In genomic region chr3:143436231-143436930, GRCh38 we compare ENCODE assay signal across 26 cellular contexts.
DNase-seq lines count a peak whose midpoint lies in the region; TF ChIP-seq lines count a peak whose summit lies in the region.
"Had no signal": no experiment of that assay in that cellular context is flagged by ENCODE, and none has a peak within 500 bp of the region (broad histone marks: within the 10 kb centered on the region; RNA-seq: fewer than 3 reads in every experiment).

No MANE protein-coding gene starts in this region.

- H3K4me1 Mint-ChIP-seq in neural crest cell: no peaks in the 10 kb centered on the region

- intact Hi-C loops in sigmoid colon (cut with DNase I): no loop called here

- H3K9me3 Mint-ChIP-seq in neural crest cell: no peaks in the 10 kb centered on the region
- H3K9me3 Mint-ChIP-seq: CD4-positive, alpha-beta memory T cell; naive thymus-derived CD8-positive, alpha-beta T cell; T-helper 2 cell treated with Interferon-gamma antibody and Interleukin-4, amounts not matched to agents 5 μg/mL and 100 μg/mL, for 36 hours had no signal

- no peaks in the 10 kb centered on the region for H3K27me3 Mint-ChIP-seq in neural crest cell (ENCODE audit: low read depth)
- H3K27me3 Mint-ChIP-seq: CD4-positive, alpha-beta memory T cell; naive thymus-derived CD8-positive, alpha-beta T cell had no signal

- no peaks in the 10 kb centered on the region for H4K20me1 ChIP-seq in Karpas-422 (ENCODE audit: insufficient read depth, low read depth, low read length)

- H3K27ac ChIP-seq in Karpas-422 (ENCODE audit: low read length) (no peak overlapping the region), sigmoid colon (no peak overlapping the region)
- H3K27ac ChIP-seq: parathyroid adenoma, Peyer's patch, SK-N-MC, skin epidermis, tibial artery had no signal

- H3K36me3 ChIP-seq in Karpas-422 (ENCODE audit: insufficient read depth, low read length) (no peaks in the 10 kb centered on the region), sigmoid colon (no peaks in the 10 kb centered on the region)
- H3K36me3 ChIP-seq: Peyer's patch, tibial artery had no signal

- H3K27ac Mint-ChIP-seq in neural crest cell (ENCODE audit: unreplicated experiment): peak overlapping the region; percentile 22
- H3K27ac Mint-ChIP-seq: T-helper 2 cell treated with Interferon-gamma antibody and Interleukin-4, amounts not matched to agents 5 μg/mL and 100 μg/mL, for 36 hours had no signal

- no peak overlapping the region for H3K4me2 ChIP-seq in Karpas-422 (ENCODE audit: low read depth, low read length, poor library complexity, severe bottlenecking)

- 0 out of 2 replicates have a peak, but pooled peaks cover 3% of the 10 kb centered on the region for H3K27me3 ChIP-seq in Karpas-422 (ENCODE audit: low read length)
- H3K27me3 ChIP-seq in sigmoid colon: no peaks in the 10 kb centered on the region
- H3K27me3 ChIP-seq: Peyer's patch, tibial artery had no signal

- peak; percentile 29 for DNase-seq in EL
- DNase-seq in Karpas-422: no peak
- DNase-seq in choroid plexus epithelial cell (ENCODE audit: low read depth): peak; percentile 71
- DNase-seq in neural crest cell (ENCODE audit: low read depth, low spot score): no peak
- no peak for DNase-seq in sigmoid colon
- no peak for DNase-seq in DMS79 (lab: John Stamatoyannopoulos, UW)
- no peak for DNase-seq in activated T-cell treated with anti-CD3 and anti-CD28 coated beads, Interleukin-2, amount 50 U/mL, for 48 hours
- DNase-seq in NCI-H1694 treated with DMSO at 0.1 percent for 48 hours (lab: John Stamatoyannopoulos, UW): no peak
- DNase-seq: activated CD4-positive, alpha-beta T cell treated with anti-CD3 and anti-CD28 coated beads, Interleukin-2, amount 50 U/mL, for 4 hours; activated CD8-positive, alpha-beta memory T cell treated with anti-CD3 and anti-CD28 coated beads, Interleukin-2, amount 50 U/mL, for 48 hours; activated effector memory CD4-positive, alpha-beta T cell treated with Interleukin-2 at 50 U/mL for 16 hours; CD4-positive, alpha-beta memory T cell; DND-41; erythroblast; MM.1S; naive thymus-derived CD8-positive, alpha-beta T cell; NCI-H1694; NCI-H226; Peyer's patch; stimulated activated CD4-positive, alpha-beta T cell treated with anti-CD3 and anti-CD28 coated beads, Interleukin-4, amount 100 ng/mL, for 1 hour; stimulated activated naive CD8-positive, alpha-beta T cell treated with anti-CD3 and anti-CD28 coated beads, Interleukin-15, Interleukin-2, amounts not matched to agents 100 U/mL and 50 U/mL, for 24 hours; tibial artery had no signal

- no peak overlapping the region for H3K4me3 Mint-ChIP-seq in neural crest cell
- H3K4me3 Mint-ChIP-seq: CD4-positive, alpha-beta memory T cell; naive thymus-derived CD8-positive, alpha-beta T cell; T-helper 2 cell treated with Interferon-gamma antibody and Interleukin-4, amounts not matched to agents 5 μg/mL and 100 μg/mL, for 36 hours had no signal

- H3K79me2 ChIP-seq in Karpas-422 (ENCODE audit: low read length): no peaks in the 10 kb centered on the region
- H3K79me2 ChIP-seq: parathyroid adenoma had no signal

- H3K36me3 Mint-ChIP-seq in neural crest cell (ENCODE audit: low read depth): no peaks in the 10 kb centered on the region

- TF ChIP-seq POLR2A in sigmoid colon (IDR thresholded peaks at IDR 0.05): no peak

- TF ChIP-seq CTCF in choroid plexus epithelial cell (conservative IDR thresholded peaks at IDR 0.05; ENCODE audit: low read depth, low read length) (peak; percentile 40), neural crest cell (conservative IDR thresholded peaks at IDR 0.05) (no peak), sigmoid colon (IDR thresholded peaks at IDR 0.05) (no peak)

- WGBS in sigmoid colon, 2 donors: 94 to 95% methylated on average over 5 of the region's 5 CpGs

- H3K9ac ChIP-seq in Karpas-422 (ENCODE audit: low read length): no peak overlapping the region
- H3K9ac ChIP-seq: parathyroid adenoma had no signal

- H2AFZ ChIP-seq in Karpas-422 (ENCODE audit: low read length): peak overlapping the region; percentile 56; the same call in 1 of the 2 replicates
- H2AFZ ChIP-seq: parathyroid adenoma had no signal

- H3K4me3 ChIP-seq in Karpas-422 (ENCODE audit: low read length) (no peak overlapping the region), choroid plexus epithelial cell (ENCODE audit: low read depth, low read length) (no peak overlapping the region), sigmoid colon (no peak overlapping the region)
- H3K4me3 ChIP-seq: Peyer's patch, SK-N-MC, skin epidermis, tibial artery had no signal

- TF ChIP-seq EP300 in sigmoid colon (IDR thresholded peaks at IDR 0.05): no peak

- H3K9me3 ChIP-seq in Karpas-422 (ENCODE audit: low read length) (no peaks in the 10 kb centered on the region), sigmoid colon (no peaks in the 10 kb centered on the region)
- H3K9me3 ChIP-seq: Peyer's patch, tibial artery had no signal

- H3K9me2 ChIP-seq in Karpas-422 (replicated peaks; ENCODE audit: insufficient read depth, low read length): no peaks in the 10 kb centered on the region

- H3K4me1 ChIP-seq in Karpas-422 (ENCODE audit: low read length) (peaks cover 62% of the 10 kb centered on the region), sigmoid colon (no peaks in the 10 kb centered on the region)
- H3K4me1 ChIP-seq: parathyroid adenoma, tibial artery had no signal

Comparison
In these comparisons a context has a peak if more than half of its experiments do, and no peak if none do; other contexts are left out.
1. DNase-seq: peak in EL (single experiment) and choroid plexus epithelial cell (single experiment); none in Karpas-422 (single experiment), neural crest cell (single experiment), sigmoid colon (single experiment), DMS79 (single experiment), activated T-cell treated with anti-CD3 and anti-CD28 coated beads, Interleukin-2, amount 50 U/mL, for 48 hours (0 of 2) and NCI-H1694 treated with DMSO at 0.1 percent for 48 hours (single experiment).